ENCODE assay signal across 27 cellular contexts in genomic region chr15:57278439-57278838, GRCh38.
"Had no signal": no experiment of that assay in that cellular context is flagged by ENCODE, and none has a peak within 500 bp of the region (broad histone marks: within the 10 kb centered on the region; RNA-seq: fewer than 3 reads in every experiment).

No MANE protein-coding gene starts in this region.

- H3K27me3 ChIP-seq: adrenal gland, body of pancreas, gastroesophageal sphincter, hepatocyte, ovary, sigmoid colon, testis, transverse colon had no signal

- H3K4me3 Mint-ChIP-seq: activated naive CD8-positive, alpha-beta T cell treated with anti-CD3 and anti-CD28 coated beads for 36 hours; effector memory CD8-positive, alpha-beta T cell; mesothelial cell of epicardium; naive thymus-derived CD4-positive, alpha-beta T cell had no signal

- H3K9me3 Mint-ChIP-seq: activated naive CD8-positive, alpha-beta T cell treated with anti-CD3 and anti-CD28 coated beads for 36 hours; effector memory CD8-positive, alpha-beta T cell; mesothelial cell of epicardium; naive thymus-derived CD4-positive, alpha-beta T cell had no signal

- H3K4me1 ChIP-seq: adrenal gland, body of pancreas, gastroesophageal sphincter, prostate gland, sigmoid colon, testis, transverse colon had no signal

- H3K27me3 Mint-ChIP-seq: activated naive CD8-positive, alpha-beta T cell treated with anti-CD3 and anti-CD28 coated beads for 36 hours; effector memory CD8-positive, alpha-beta T cell; naive thymus-derived CD4-positive, alpha-beta T cell had no signal

- H3K4me2 ChIP-seq: hepatocyte had no signal

- ATAC-seq: activated CD4-positive, CD25-positive, alpha-beta regulatory T cell treated with anti-CD3 and anti-CD28 coated beads, Interleukin-2, amount 50 U/mL, for 24 hours; body of pancreas; effector memory CD8-positive, alpha-beta T cell; gastroesophageal sphincter; left cardiac atrium; left ventricle myocardium superior; naive thymus-derived CD4-positive, alpha-beta T cell had no signal

- H3K27ac ChIP-seq: adrenal gland, body of pancreas, coronary artery, gastroesophageal sphincter, hepatocyte, ovary, prostate gland, sigmoid colon, testis, transverse colon, VCaP had no signal

- H3K27ac Mint-ChIP-seq: activated naive CD8-positive, alpha-beta T cell treated with anti-CD3 and anti-CD28 coated beads for 36 hours had no signal

- H3K36me3 ChIP-seq: ovary, prostate gland had no signal

- H3K79me2 ChIP-seq: hepatocyte had no signal

- DNase-seq: activated CD4-positive, alpha-beta T cell treated with anti-CD3 and anti-CD28 coated beads for 48 hours; activated CD4-positive, alpha-beta T cell treated with anti-CD3 and anti-CD28 coated beads, Interleukin-2, amount 50 U/mL, for 48 hours; activated CD8-positive, alpha-beta memory T cell treated with anti-CD3 and anti-CD28 coated beads for 24 hours; activated gamma-delta T cell treated with Interleukin-2 at 50 U/mL for 16 hours; activated naive CD8-positive, alpha-beta T cell treated with anti-CD3 and anti-CD28 coated beads for 36 hours; adrenal gland; aorta; body of pancreas; effector memory CD8-positive, alpha-beta T cell; left cardiac atrium; left ventricle myocardium superior; naive thymus-derived CD4-positive, alpha-beta T cell; ovary; retina; sigmoid colon; small intestine; stimulated activated CD4-positive, alpha-beta T cell treated with anti-CD3 and anti-CD28 coated beads, Interleukin-4, amount 100 ng/mL, for 24 hours; stimulated activated naive CD4-positive, alpha-beta T cell; testis; transverse colon had no signal

- H3K4me3 ChIP-seq: adrenal gland, body of pancreas, coronary artery, gastroesophageal sphincter, hepatocyte, ovary, prostate gland, sigmoid colon, testis, transverse colon had no signal

- H2AFZ ChIP-seq: hepatocyte had no signal
